ENCODE assay signal across 8 cellular contexts in genomic region chr1:31937300-31938183, GRCh38. TPM values are rescaled to one million over a fixed set of nuclear protein-coding genes. Genes with fewer than 3 reads are reported as not detected.
DNase-seq lines count a peak whose midpoint lies in the region; ATAC-seq, FAIRE-seq and TF ChIP-seq lines count a peak whose summit lies in the region.

No MANE protein-coding gene starts in this region.

- DNase-seq in A549 (ENCODE audit: low read depth in 1 of 2, low spot score in 1 of 2) (peak in 1 of 2 experiments; percentile 37), GM18507 (ENCODE audit: extremely low spot score, insufficient read length, low read depth) (no peak), left ventricle myocardium superior (peak; percentile 89), prostate gland (ENCODE audit: low spot score) (peak; percentile 70), uterus (peak; percentile 83 to 84)

- POLR2A ChIA-PET in A549 (lab: Yijun Ruan, JAX) = interaction anchor here (0.6 to 3.4 kb wide), 5 partner anchors 16 to 148 kb away, joined by 3 to 40 read pairs (median 5); partner anchors contain the start of gene KHDRBS1

- CTCF ChIA-PET in A549 (lab: Yijun Ruan, JAX) = interaction anchor here (0.6 to 24.5 kb wide), 5 partner anchors 20 to 149 kb away, joined by 3 to 518 read pairs (median 4); no protein-coding TSS in a partner anchor

- FAIRE-seq in A549 (lab: Jason Lieb, UNC) (no peak), GM18507 (lab: Jason Lieb, UNC) (peak; percentile 33)

- no peak for TF ChIP-seq RAD21 in A549 (conservative IDR thresholded peaks at IDR 0.05 in 1 of 2, IDR thresholded peaks at IDR 0.05 in 1 of 2)

- WGBS in A549 (ENCODE audit: missing lambda C conversion rate) = 1% methylated on average over 11 of the region's 78 CpGs
- WGBS in adipose tissue, 3 donors = 1 to 2% (median 1%) methylated on average over 30 to 76 of the region's 78 CpGs
- 2% methylated on average over 70 of the region's 78 CpGs for WGBS in prostate gland

- H3K4me2 ChIP-seq in A549 = peak overlapping the region; percentile 74

- peaks cover 66% of the 10 kb centered on the region for H3K4me1 ChIP-seq in A549
- H3K4me1 ChIP-seq in prostate gland (replicated peaks) = peaks cover 6% of the 10 kb centered on the region
- peaks cover 13 to 21% of the 10 kb centered on the region in 2 donors for H3K4me1 ChIP-seq in uterus

- H3K36me3 ChIP-seq in prostate gland = no peaks in the 10 kb centered on the region
- H3K36me3 ChIP-seq in uterus = no peaks in the 10 kb centered on the region

- TF ChIP-seq CTCF in A549 (IDR thresholded peaks at IDR 0.05) = no peak
- TF ChIP-seq CTCF in prostate gland (IDR thresholded peaks at IDR 0.05) = no peak
- no peak for TF ChIP-seq CTCF in uterus (IDR thresholded peaks at IDR 0.05)

- H3K9me3 ChIP-seq in A549 = no peaks in the 10 kb centered on the region
- no peaks in the 10 kb centered on the region for H3K9me3 ChIP-seq in prostate gland
- H3K9me3 ChIP-seq in uterus = no peaks in the 10 kb centered on the region

- peak overlapping the region; percentile 99 for H3K27ac ChIP-seq in A549
- peak overlapping the region; percentile 91 for H3K27ac ChIP-seq in adipose tissue (ENCODE audit: low read depth, low read length)
- peak overlapping the region; percentile 91 for H3K27ac ChIP-seq in prostate gland
- peak overlapping the region; percentile 95 to 96 for H3K27ac ChIP-seq in uterus

- TF ChIP-seq POLR2A in A549 (IDR thresholded peaks at IDR 0.05; ENCODE audit: low read length) (no peak), prostate gland (IDR thresholded peaks at IDR 0.05) (peak; percentile 35), uterus (IDR thresholded peaks at IDR 0.05) (no peak)

- H3K4me3 ChIP-seq in A549 (peak overlapping the region; percentile 83), prostate gland (peak overlapping the region; percentile 68 to 76), uterus (peak overlapping the region; percentile 73 to 86)

- peak; percentile 20 to 49 for ATAC-seq in A549
- ATAC-seq in HG03103 (IDR thresholded peaks at IDR 0.05; ENCODE audit: low read depth, unreplicated experiment) = peak; percentile 19
- peak; percentile 62 for ATAC-seq in SK-N-SH treated with all-trans-retinoic acid at 6 μM for 48 hours
- ATAC-seq in left ventricle myocardium superior = peak; percentile 74

- no peak for TF ChIP-seq EP300 in A549 (IDR thresholded peaks at IDR 0.05)

- H3K27me3 ChIP-seq in prostate gland (replicated peaks; ENCODE audit: insufficient read depth) = no peaks in the 10 kb centered on the region
- H3K27me3 ChIP-seq in uterus = no peaks in the 10 kb centered on the region

- intact Hi-C loops in left ventricle myocardium superior (cut with micrococcal nuclease) (no loop called here), prostate gland (cut with DNase I) (no loop called here), uterus (cut with DNase I; ENCODE audit: low total_unique reads) (no loop called here)

TF ChIP-seq in A549, 52 proteins besides CTCF, POLR2A, EP300 and RAD21:
- TF ChIP-seq JUN (IDR thresholded peaks at IDR 0.05) (no peak), RARB (CRISPR knock-in tag; IDR thresholded peaks at IDR 0.05) (no peak), EHF (CRISPR knock-in tag; IDR thresholded peaks at IDR 0.05) (no peak), RCOR1 (IDR thresholded peaks at IDR 0.05; ENCODE audit: low read depth, low read length) (no peak)
- TF ChIP-seq, protein P1, sequence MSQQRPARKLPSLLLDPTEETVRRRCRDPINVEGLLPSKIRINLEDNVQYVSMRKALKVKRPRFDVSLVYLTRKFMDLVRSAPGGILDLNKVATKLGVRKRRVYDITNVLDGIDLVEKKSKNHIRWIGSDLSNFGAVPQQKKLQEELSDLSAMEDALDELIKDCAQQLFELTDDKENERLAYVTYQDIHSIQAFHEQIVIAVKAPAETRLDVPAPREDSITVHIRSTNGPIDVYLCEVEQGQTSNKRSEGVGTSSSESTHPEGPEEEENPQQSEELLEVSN (IDR thresholded peaks at IDR 0.05; ENCODE audit: borderline replicate concordance, low read depth) = no peak
TF ChIP-seq in A549: peak in this region for 0.

TF ChIP-seq in SK-N-SH treated with all-trans-retinoic acid at 6 μM for 48 hours, 23 proteins besides CTCF, POLR2A, EP300 and RAD21:
- no peak for TF ChIP-seq CSRNP3 (CRISPR knock-in tag; IDR thresholded peaks at IDR 0.05)
- no peak for TF ChIP-seq ISL1 (CRISPR knock-in tag; IDR thresholded peaks at IDR 0.05)
- no peak for TF ChIP-seq GLIS3 (CRISPR knock-in tag; IDR thresholded peaks at IDR 0.05)
- TF ChIP-seq ZNF70 (CRISPR knock-in tag; IDR thresholded peaks at IDR 0.05) = no peak
- no peak for TF ChIP-seq ARNTL (CRISPR knock-in tag; IDR thresholded peaks at IDR 0.05; ENCODE audit: borderline replicate concordance, low read depth)
- TF ChIP-seq BACH2 (CRISPR knock-in tag; IDR thresholded peaks at IDR 0.05; ENCODE audit: borderline replicate concordance) = no peak
- TF ChIP-seq ZNF565 (CRISPR knock-in tag; conservative IDR thresholded peaks at IDR 0.05; ENCODE audit: low read depth) = no peak
- TF ChIP-seq, protein P2, sequence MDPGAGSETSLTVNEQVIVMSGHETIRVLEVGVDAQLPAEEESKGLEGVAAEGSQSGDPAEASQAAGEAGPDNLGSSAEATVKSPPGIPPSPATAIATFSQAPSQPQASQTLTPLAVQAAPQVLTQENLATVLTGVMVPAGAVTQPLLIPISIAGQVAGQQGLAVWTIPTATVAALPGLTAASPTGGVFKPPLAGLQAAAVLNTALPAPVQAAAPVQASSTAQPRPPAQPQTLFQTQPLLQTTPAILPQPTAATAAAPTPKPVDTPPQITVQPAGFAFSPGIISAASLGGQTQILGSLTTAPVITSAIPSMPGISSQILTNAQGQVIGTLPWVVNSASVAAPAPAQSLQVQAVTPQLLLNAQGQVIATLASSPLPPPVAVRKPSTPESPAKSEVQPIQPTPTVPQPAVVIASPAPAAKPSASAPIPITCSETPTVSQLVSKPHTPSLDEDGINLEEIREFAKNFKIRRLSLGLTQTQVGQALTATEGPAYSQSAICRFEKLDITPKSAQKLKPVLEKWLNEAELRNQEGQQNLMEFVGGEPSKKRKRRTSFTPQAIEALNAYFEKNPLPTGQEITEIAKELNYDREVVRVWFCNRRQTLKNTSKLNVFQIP (CRISPR knock-in tag; IDR thresholded peaks at IDR 0.05; ENCODE audit: borderline replicate concordance, low read depth) = no peak
- no peak for TF ChIP-seq ESRRG (CRISPR knock-in tag; IDR thresholded peaks at IDR 0.05)
- TF ChIP-seq, protein P3, sequence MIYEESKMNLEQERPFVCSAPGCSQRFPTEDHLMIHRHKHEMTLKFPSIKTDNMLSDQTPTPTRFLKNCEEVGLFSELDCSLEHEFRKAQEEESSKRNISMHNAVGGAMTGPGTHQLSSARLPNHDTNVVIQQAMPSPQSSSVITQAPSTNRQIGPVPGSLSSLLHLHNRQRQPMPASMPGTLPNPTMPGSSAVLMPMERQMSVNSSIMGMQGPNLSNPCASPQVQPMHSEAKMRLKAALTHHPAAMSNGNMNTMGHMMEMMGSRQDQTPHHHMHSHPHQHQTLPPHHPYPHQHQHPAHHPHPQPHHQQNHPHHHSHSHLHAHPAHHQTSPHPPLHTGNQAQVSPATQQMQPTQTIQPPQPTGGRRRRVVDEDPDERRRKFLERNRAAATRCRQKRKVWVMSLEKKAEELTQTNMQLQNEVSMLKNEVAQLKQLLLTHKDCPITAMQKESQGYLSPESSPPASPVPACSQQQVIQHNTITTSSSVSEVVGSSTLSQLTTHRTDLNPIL (CRISPR knock-in tag; IDR thresholded peaks at IDR 0.05; ENCODE audit: low read depth) = no peak
- no peak for TF ChIP-seq ZC3H10 (CRISPR knock-in tag; IDR thresholded peaks at IDR 0.05)

RNA-seq across cellular contexts. Expression of gene PTP4A2, which starts 0.6 kb away (rescaled TPM):
- polyA plus RNA-seq in A549 (2011; rRNA removed) (504 and 563 TPM in 2 replicates), A549 (2017; fragmentation: RNase III; extraction: RNeasy Plus Mini Kit Qiagen cat#74134 plus additional on column Dnase treatment) (234 to 263 TPM (median 246 TPM) in 3 replicates), adipose tissue (100 to 1,000 TPM in 2 of 3 donors, 10 to 100 TPM in 1; 42.8 to 282 (median 149) TPM)
- 49.1 and 51.5 TPM in 2 replicates for polyA plus RNA-seq in A549 (2012; cell fraction: cytosol; rRNA removed)
- 13.1 and 17.8 TPM in 2 replicates for polyA plus RNA-seq in A549 (2012; cell fraction: nucleus; rRNA removed)
- polyA minus RNA-seq in A549 (2011; rRNA and poly(A)+ RNA removed) = 385 and 443 TPM in 2 replicates
- total RNA-seq in left ventricle myocardium superior (252 TPM), prostate gland (100 to 1,000 TPM; 133 to 196 TPM), uterus (100 to 1,000 TPM; 276 to 567 (median 333) TPM)

Comparison
In these comparisons a context has a peak if more than half of its experiments do, and no peak if none do; other contexts are left out.
1. ATAC-seq: peak in every context shown above with its lines; median percentile 74 in left ventricle myocardium superior; 62 in SK-N-SH treated with all-trans-retinoic acid at 6 μM for 48 hours; 34 in A549; 19 in HG03103.